23 cellular contexts compared by ENCODE assay signal in genomic region chr5:1873242-1873959, GRCh38. TPM values are rescaled to one million over a fixed set of nuclear protein-coding genes. Genes with fewer than 3 reads are reported as not detected.
"Had no signal": no experiment of that assay in that cellular context is flagged by ENCODE, and none has a peak within 500 bp of the region (broad histone marks: within the 10 kb centered on the region; RNA-seq: fewer than 3 reads in every experiment).

No MANE protein-coding gene starts in this region.

- H3K27ac ChIP-seq: breast epithelium, coronary artery, esophagus muscularis mucosa, ovary, prostate gland, spleen had no signal

- H3K4me1 ChIP-seq: breast epithelium, prostate gland had no signal

- H3K4me3 Mint-ChIP-seq: activated naive CD8-positive, alpha-beta T cell treated with anti-CD3 and anti-CD28 coated beads for 36 hours; activated T-cell treated with anti-CD3 and anti-CD28 coated beads, Interleukin-2, amount 50 U/mL, for 24 hours; activated T-helper 17 cell treated with anti-CD3 and anti-CD28 coated beads, Interleukin-2, amount 50 U/mL, for 72 hours had no signal

- H3K36me3 Mint-ChIP-seq: activated naive CD8-positive, alpha-beta T cell treated with anti-CD3 and anti-CD28 coated beads for 36 hours; naive thymus-derived CD8-positive, alpha-beta T cell had no signal

- H3K9me3 ChIP-seq: breast epithelium, esophagus muscularis mucosa, prostate gland had no signal

- H3K4me1 Mint-ChIP-seq: activated T-helper 17 cell treated with anti-CD3 and anti-CD28 coated beads, Interleukin-2, amount 50 U/mL, for 72 hours had no signal

- H3K4me3 ChIP-seq: breast epithelium, coronary artery, esophagus muscularis mucosa, lung, ovary, prostate gland, spleen had no signal

- H3K27ac Mint-ChIP-seq: activated naive CD8-positive, alpha-beta T cell treated with anti-CD3 and anti-CD28 coated beads for 36 hours; activated T-cell treated with anti-CD3 and anti-CD28 coated beads, Interleukin-2, amount 50 U/mL, for 24 hours; activated T-helper 17 cell treated with anti-CD3 and anti-CD28 coated beads, Interleukin-2, amount 50 U/mL, for 72 hours had no signal

- DNase-seq: activated CD4-positive, alpha-beta T cell treated with anti-CD3 and anti-CD28 coated beads, Interleukin-2, amount 50 U/mL, for 4 hours; activated CD8-positive, alpha-beta memory T cell treated with anti-CD3 and anti-CD28 coated beads for 24 hours; activated CD8-positive, alpha-beta memory T cell treated with anti-CD3 and anti-CD28 coated beads, Interleukin-2, amount 50 U/mL, for 4 hours; activated naive CD8-positive, alpha-beta T cell treated with anti-CD3 and anti-CD28 coated beads for 36 hours; activated T-cell treated with anti-CD3 and anti-CD28 coated beads, Interleukin-2, amount 50 U/mL, for 24 hours; cerebellar nuclear complex; glutamatergic neuron; naive thymus-derived CD8-positive, alpha-beta T cell; ovary; spleen; stimulated activated CD4-positive, alpha-beta T cell treated with anti-CD3 and anti-CD28 coated beads, Interleukin-4, amount 100 ng/mL, for 1 hour; stimulated activated naive CD4-positive, alpha-beta T cell; T-helper 9 cell had no signal

- H3K36me3 ChIP-seq: breast epithelium, ovary, prostate gland, spleen had no signal

- H3K9me3 Mint-ChIP-seq: activated naive CD8-positive, alpha-beta T cell treated with anti-CD3 and anti-CD28 coated beads for 36 hours; activated T-cell treated with anti-CD3 and anti-CD28 coated beads, Interleukin-2, amount 50 U/mL, for 24 hours; activated T-helper 17 cell treated with anti-CD3 and anti-CD28 coated beads, Interleukin-2, amount 50 U/mL, for 72 hours had no signal

RNA-seq across cellular contexts. Expression of gene IRX4, which starts 9.3 kb away (rescaled TPM):
- total RNA-seq: activated naive CD8-positive, alpha-beta T cell treated with anti-CD3 and anti-CD28 coated beads for 36 hours; activated T-helper 17 cell treated with anti-CD3 and anti-CD28 coated beads, Interleukin-2, amount 50 U/mL, for 72 hours; esophagus muscularis mucosa; frontal cortex; lung; mesenteric fat pad; naive thymus-derived CD8-positive, alpha-beta T cell; spleen; T-helper 1 cell treated with Interleukin-12 subunit alpha and Interleukin-12 subunit beta and Interleukin-4 antibody, amounts not matched to agents 30 ng/mL and 1 ng/mL, for 36 hours; urinary bladder had no signal
- polyA plus RNA-seq: naive thymus-derived CD8-positive, alpha-beta T cell; ovary; urinary bladder had no signal
